In genomic region chr6:134079406-134079921, GRCh38 we compare ENCODE assay signal across 1 cellular context.
TF ChIP-seq lines count a peak whose summit lies in the region.

No MANE protein-coding gene starts in this region.

TF ChIP-seq in GM23338, 12 proteins besides CTCF, POLR2A, EP300 and RAD21 (continued from another document):
- TF ChIP-seq ZNF462 (CRISPR knock-in tag; IDR thresholded peaks at IDR 0.05) (no peak), ZNF331 (CRISPR knock-in tag; IDR thresholded peaks at IDR 0.05; ENCODE audit: low read depth) (no peak), POLR2AphosphoS5 (IDR thresholded peaks at IDR 0.05; ENCODE audit: low read depth) (no peak), CREB1 (CRISPR knock-in tag; IDR thresholded peaks at IDR 0.05; ENCODE audit: low read depth) (no peak), EZH2 (IDR thresholded peaks at IDR 0.05; ENCODE audit: low read depth, unreplicated experiment) (no peak), REST (IDR thresholded peaks at IDR 0.05; ENCODE audit: unreplicated experiment) (no peak), STAT1 (IDR thresholded peaks at IDR 0.05; ENCODE audit: unreplicated experiment) (no peak), NANOG (IDR thresholded peaks at IDR 0.05; ENCODE audit: borderline replicate concordance) (no peak), ZNF114 (CRISPR knock-in tag; IDR thresholded peaks at IDR 0.05) (no peak), EZH2phosphoT487 (IDR thresholded peaks at IDR 0.05; ENCODE audit: unreplicated experiment) (no peak), JUNB (IDR thresholded peaks at IDR 0.05; ENCODE audit: unreplicated experiment) (no peak)
